ENCODE assay signal across 13 cellular contexts in genomic region chr1:198701766-198702539, GRCh38.
DNase-seq lines count a peak whose midpoint lies in the region; ATAC-seq and TF ChIP-seq lines count a peak whose summit lies in the region.
"Had no signal": no experiment of that assay in that cellular context is flagged by ENCODE, and none has a peak within 500 bp of the region (broad histone marks: within the 10 kb centered on the region; RNA-seq: fewer than 3 reads in every experiment).

No MANE protein-coding gene starts in this region.

- no peaks in the 10 kb centered on the region for H3K9me3 Mint-ChIP-seq in activated T-cell treated with anti-CD3 and anti-CD28 coated beads, Interleukin-2, amount 50 U/mL, for 72 hours
- no peaks in the 10 kb centered on the region for H3K9me3 Mint-ChIP-seq in activated naive CD8-positive, alpha-beta T cell (ENCODE audit: low read depth)

- 80 to 90% (median 89%) methylated on average over 4 of the region's 4 CpGs for WGBS in psoas muscle, 3 donors

- H3K36me3 Mint-ChIP-seq in activated T-cell treated with anti-CD3 and anti-CD28 coated beads, Interleukin-2, amount 50 U/mL, for 72 hours (ENCODE audit: insufficient read depth in 2 of 2) = peaks cover 30 to 74% of the 10 kb centered on the region in 2 donors
- peaks cover 27% of the 10 kb centered on the region for H3K36me3 Mint-ChIP-seq in activated naive CD8-positive, alpha-beta T cell

- H3K9me3 ChIP-seq in neutrophil (no peaks in the 10 kb centered on the region), psoas muscle (no peaks in the 10 kb centered on the region)
- H3K9me3 ChIP-seq: stomach had no signal

- H3K27ac Mint-ChIP-seq in activated T-cell treated with anti-CD3 and anti-CD28 coated beads, Interleukin-2, amount 50 U/mL, for 72 hours = peak overlapping the region; percentile 58
- H3K27ac Mint-ChIP-seq in activated naive CD8-positive, alpha-beta T cell = peak overlapping the region; percentile 68

- no peak overlapping the region for H3K4me3 ChIP-seq in neutrophil (ENCODE audit: low read depth in 1 of 2, low read length in 1 of 2)
- H3K4me3 ChIP-seq in psoas muscle = no peak overlapping the region
- H3K4me3 ChIP-seq: stomach had no signal

- intact Hi-C loops in psoas muscle (cut with DNase I) = no loop called here

- TF ChIP-seq CTCF in neutrophil (IDR thresholded peaks at IDR 0.05) (no peak), psoas muscle (IDR thresholded peaks at IDR 0.05) (no peak)

- H3K4me3 Mint-ChIP-seq in activated T-cell treated with anti-CD3 and anti-CD28 coated beads, Interleukin-2, amount 50 U/mL, for 72 hours = no peak overlapping the region
- no peak overlapping the region for H3K4me3 Mint-ChIP-seq in activated naive CD8-positive, alpha-beta T cell

- no peak for DNase-seq in activated T-cell treated with anti-CD3 and anti-CD28 coated beads, Interleukin-2, amount 50 U/mL, for 72 hours
- DNase-seq in activated T-cell treated with anti-CD3 and anti-CD28 coated beads, Interleukin-2, amount 50 U/mL, for 1 hour = no peak
- DNase-seq in NCI-H1436 treated with DMSO at 0.1 percent for 48 hours (lab: John Stamatoyannopoulos, UW) (peak; percentile 71), psoas muscle (no peak)
- DNase-seq: GF-D8; stimulated activated CD4-positive, alpha-beta T cell treated with anti-CD3 and anti-CD28 coated beads, Interleukin-2, amount 100 ng/mL, for 48 hours; stomach; T-helper 9 cell had no signal

- no peaks in the 10 kb centered on the region for H3K27me3 ChIP-seq in neutrophil
- H3K27me3 ChIP-seq in psoas muscle (ENCODE audit: insufficient read depth in 3 of 3, low read length in 2 of 3) = no peaks in the 10 kb centered on the region
- H3K27me3 ChIP-seq: stomach had no signal

- no peak for ATAC-seq in activated T-cell treated with anti-CD3 and anti-CD28 coated beads, Interleukin-2, amount 50 U/mL, for 72 hours (replicated peaks in 1 of 2)
- no peak for ATAC-seq in GM18505 (IDR thresholded peaks at IDR 0.05; ENCODE audit: unreplicated experiment)
- ATAC-seq in psoas muscle = no peak
- no peak for ATAC-seq in activated CD4-positive, CD25-positive, alpha-beta regulatory T cell treated with anti-CD3 and anti-CD28 coated beads, Interleukin-2, amount 50 U/mL, for 24 hours

- H3K27me3 Mint-ChIP-seq in activated T-cell treated with anti-CD3 and anti-CD28 coated beads, Interleukin-2, amount 50 U/mL, for 72 hours (ENCODE audit: low read depth) = no peaks in the 10 kb centered on the region
- H3K27me3 Mint-ChIP-seq in activated naive CD8-positive, alpha-beta T cell = no peaks in the 10 kb centered on the region

- peaks cover 84% of the 10 kb centered on the region for H3K4me1 Mint-ChIP-seq in activated T-cell treated with anti-CD3 and anti-CD28 coated beads, Interleukin-2, amount 50 U/mL, for 72 hours (ENCODE audit: low read depth)
- peaks cover 79% of the 10 kb centered on the region for H3K4me1 Mint-ChIP-seq in activated naive CD8-positive, alpha-beta T cell (ENCODE audit: low read depth)

- H3K36me3 ChIP-seq in neutrophil (peaks cover 100% of the 10 kb centered on the region), psoas muscle (ENCODE audit: insufficient read depth in 1 of 2, low read depth in 1 of 2) (no peaks in the 10 kb centered on the region)

- TF ChIP-seq POLR2A in GM18505 (IDR thresholded peaks at IDR 0.05; ENCODE audit: borderline replicate concordance, extremely low read depth, insufficient read depth, insufficient read length) = no peak

- H3K27ac ChIP-seq in neutrophil (peak overlapping the region; percentile 60), psoas muscle (no peak overlapping the region)
- H3K27ac ChIP-seq: HL-60, stomach had no signal

- peaks cover 0 to 2% of the 10 kb centered on the region in 2 experiments for H3K4me1 ChIP-seq in neutrophil (ENCODE audit: control insufficient read depth in 1 of 2, insufficient read depth in 1 of 2, low read depth in 1 of 2, low read length in 1 of 2)
- H3K4me1 ChIP-seq in psoas muscle = no peaks in the 10 kb centered on the region
